ENCODE assay signal across 28 cellular contexts in genomic region chr22:33357894-33358440, GRCh38.
A peak's percentile ranks its signal among the peaks of the same experiment; 100 is the strongest.
DNase-seq lines count a peak whose midpoint lies in the region; ATAC-seq and TF ChIP-seq lines count a peak whose summit lies in the region.
"Had no signal": no experiment of that assay in that cellular context is flagged by ENCODE, and none has a peak within 500 bp of the region (broad histone marks: within the 10 kb centered on the region; RNA-seq: fewer than 3 reads in every experiment).

No MANE protein-coding gene starts in this region.

- no peak overlapping the region for H3K27ac ChIP-seq in left ventricle myocardium inferior (replicated peaks)
- H3K27ac ChIP-seq: A549, dorsolateral prefrontal cortex, esophagus squamous epithelium, foreskin keratinocyte, heart left ventricle, ovary, Peyer's patch, upper lobe of right lung had no signal

- peak; percentile 26 for ATAC-seq in left ventricle myocardium superior
- no peak for ATAC-seq in HG02642 (IDR thresholded peaks at IDR 0.05; ENCODE audit: poor library complexity, unreplicated experiment)
- ATAC-seq: A549; activated naive CD4-positive, alpha-beta T cell treated with anti-CD3 and anti-CD28 coated beads, Interleukin-2, amount 50 U/mL, for 72 hours; foreskin keratinocyte; stimulated activated naive CD8-positive, alpha-beta T cell treated with anti-CD3 and anti-CD28 coated beads, Interleukin-15, Interleukin-2, amounts not matched to agents 100 U/mL and 50 U/mL, for 24 hours; upper lobe of right lung had no signal

- H3K4me3 ChIP-seq in left ventricle myocardium inferior = no peak overlapping the region
- H3K4me3 ChIP-seq: A549, dorsolateral prefrontal cortex, esophagus squamous epithelium, heart left ventricle, lung, ovary, Peyer's patch, upper lobe of right lung had no signal

- H3K36me3 ChIP-seq in left ventricle myocardium inferior = peaks cover 3% of the 10 kb centered on the region
- H3K36me3 ChIP-seq: esophagus squamous epithelium, ovary, Peyer's patch, upper lobe of right lung had no signal

- no peak for DNase-seq in left ventricle myocardium superior
- DNase-seq in left ventricle myocardium inferior = no peak
- DNase-seq in NCI-H524 (lab: John Stamatoyannopoulos, UW) = peak; percentile 89 to 98
- peak; percentile 24 for DNase-seq in islet precursor cell
- DNase-seq in DMS114 treated with DMSO at 0.1 percent for 48 hours (lab: John Stamatoyannopoulos, UW; ENCODE audit: unreplicated experiment) = no peak
- DNase-seq in T1000 (lab: John Stamatoyannopoulos, UW) = no peak
- no peak for DNase-seq in AG08395 (ENCODE audit: low spot score)
- DNase-seq: activated CD4-positive, alpha-beta T cell treated with anti-CD3 and anti-CD28 coated beads, Interleukin-2, amount 10 ng/mL, durations not matched to agents 24 days and 14 days; AML-193; amygdala; CD4-positive, alpha-beta T cell; dorsolateral prefrontal cortex; esophagus squamous epithelium; foreskin keratinocyte; heart left ventricle; kidney; NCI-H1105; NCI-H526 treated with DMSO at 0.1 percent for 48 hours; ovary; Peyer's patch; SHP77; small intestine; stimulated activated naive CD8-positive, alpha-beta T cell treated with anti-CD3 and anti-CD28 coated beads, Interleukin-15, Interleukin-2, amounts not matched to agents 100 U/mL and 50 U/mL, for 24 hours; upper lobe of right lung had no signal

- H3K4me1 ChIP-seq in left ventricle myocardium inferior = peaks cover 37% of the 10 kb centered on the region
- H3K4me1 ChIP-seq: esophagus squamous epithelium, foreskin keratinocyte, Peyer's patch, upper lobe of right lung had no signal

- no peaks in the 10 kb centered on the region for H3K27me3 ChIP-seq in left ventricle myocardium inferior (ENCODE audit: low read depth)
- H3K27me3 ChIP-seq: dorsolateral prefrontal cortex, esophagus squamous epithelium, foreskin keratinocyte, heart left ventricle, ovary, Peyer's patch, upper lobe of right lung had no signal

- no peak for TF ChIP-seq CTCF in left ventricle myocardium inferior (IDR thresholded peaks at IDR 0.05; ENCODE audit: borderline replicate concordance)

- no peaks in the 10 kb centered on the region for H3K9me3 ChIP-seq in left ventricle myocardium inferior (replicated peaks)
- H3K9me3 ChIP-seq: A549, esophagus squamous epithelium, heart left ventricle, ovary, Peyer's patch, upper lobe of right lung had no signal

- intact Hi-C loops in left ventricle myocardium superior (cut with micrococcal nuclease) (no loop called here), left ventricle myocardium inferior (cut with micrococcal nuclease) (no loop called here)

Comparison
In these comparisons a context has a peak if more than half of its experiments do, and no peak if none do; other contexts are left out.
1. DNase-seq: peak in NCI-H524 (2 of 2) and islet precursor cell (single experiment); none in left ventricle myocardium superior (single experiment), left ventricle myocardium inferior (single experiment), DMS114 treated with DMSO at 0.1 percent for 48 hours (single experiment), T1000 (single experiment) and AG08395 (single experiment).